Comparison of ENCODE assay signal across 1 cellular context in genomic region chr13:113305208-113305607, GRCh38.
TF ChIP-seq lines count a peak whose summit lies in the region.

No MANE protein-coding gene starts in this region.

TF ChIP-seq in SK-N-SH treated with all-trans-retinoic acid at 6 μM for 48 hours, 23 proteins besides CTCF, POLR2A, EP300 and RAD21 (continued from another document):
- TF ChIP-seq TSHZ2 (CRISPR knock-in tag; IDR thresholded peaks at IDR 0.05) (no peak), ZFP30 (CRISPR knock-in tag; IDR thresholded peaks at IDR 0.05) (no peak), ZC3H10 (CRISPR knock-in tag; IDR thresholded peaks at IDR 0.05) (no peak)
TF ChIP-seq in SK-N-SH treated with all-trans-retinoic acid at 6 μM for 48 hours: peak in this region for 0.
